In the genomic region with DNA sequence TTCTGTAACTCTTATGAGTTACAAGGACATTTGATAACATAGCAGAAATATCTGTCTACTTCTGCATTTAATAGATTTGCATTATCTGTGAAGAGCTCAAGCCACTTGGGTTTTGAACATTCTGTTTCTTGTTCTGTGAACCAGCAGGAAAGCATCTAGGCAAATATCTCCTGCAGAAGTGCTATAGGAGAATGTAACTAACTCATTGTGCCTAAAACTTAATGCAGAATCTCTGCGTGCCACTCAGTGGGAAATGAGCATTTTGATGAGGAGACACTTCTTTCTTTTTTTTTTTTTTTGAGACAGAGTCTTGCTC, we compare ENCODE assay signal across 17 cellular contexts.
DNase-seq lines count a peak whose midpoint lies in the region; ATAC-seq and TF ChIP-seq lines count a peak whose summit lies in the region.
"Had no signal": no experiment of that assay in that cellular context is flagged by ENCODE, and none has a peak within 500 bp of the region (broad histone marks: within the 10 kb centered on the region; RNA-seq: fewer than 3 reads in every experiment).

No MANE protein-coding gene starts in this region.

- H2AFZ ChIP-seq in OCI-LY1 (ENCODE audit: low read length) (no peak overlapping the region), mesenchymal stem cell (ENCODE audit: low read depth, low read length) (no peak overlapping the region)
- H2AFZ ChIP-seq: GM23338 had no signal

- H3K27me3 Mint-ChIP-seq in chondrocyte (ENCODE audit: low read depth): no peaks in the 10 kb centered on the region

- H2BK12ac ChIP-seq in mesenchymal stem cell (ENCODE audit: low read length in 2 of 2): no peak overlapping the region

- H2AK5ac ChIP-seq in mesenchymal stem cell (ENCODE audit: low read length, severe bottlenecking): no peak overlapping the region

- H3K23ac ChIP-seq in mesenchymal stem cell (ENCODE audit: low read length in 2 of 2): no peak overlapping the region

- no peak overlapping the region for H3K18ac ChIP-seq in mesenchymal stem cell (ENCODE audit: low read depth in 1 of 2, low read length in 2 of 2)

- H3K4me1 Mint-ChIP-seq in chondrocyte (ENCODE audit: low read depth): peaks cover 35% of the 10 kb centered on the region

- no peak overlapping the region for H3K4me3 Mint-ChIP-seq in chondrocyte (ENCODE audit: unreplicated experiment)
- H3K4me3 Mint-ChIP-seq: GM23338 had no signal

- H3K4me3 ChIP-seq in OCI-LY1 (ENCODE audit: low read depth, low read length, poor library complexity, severe bottlenecking) (no peak overlapping the region), mesenchymal stem cell (ENCODE audit: insufficient read depth in 1 of 2, low read depth in 1 of 2, low read length in 2 of 2) (peak overlapping the region in 1 of 2 experiments; percentile 56)
- H3K4me3 ChIP-seq: GM23338, MG63, prostate gland had no signal

- H3K9ac ChIP-seq in OCI-LY1 (ENCODE audit: low read length) (no peak overlapping the region), mesenchymal stem cell (ENCODE audit: low read length) (peak overlapping the region; percentile 73)

- no peak overlapping the region for H3K14ac ChIP-seq in mesenchymal stem cell (ENCODE audit: low read length in 2 of 2)

- no peak overlapping the region for H3K4ac ChIP-seq in mesenchymal stem cell (ENCODE audit: low read depth in 1 of 2, low read length in 2 of 2)

- no peaks in the 10 kb centered on the region for H3K79me1 ChIP-seq in mesenchymal stem cell (replicated peaks; ENCODE audit: low read length, poor library complexity, severe bottlenecking)

- no peak for TF ChIP-seq CTCF in OCI-LY1 (IDR thresholded peaks at IDR 0.05; ENCODE audit: low read length)
- TF ChIP-seq CTCF in chondrocyte (IDR thresholded peaks at IDR 0.05): no peak

- no peaks in the 10 kb centered on the region for H3K36me3 Mint-ChIP-seq in chondrocyte (ENCODE audit: low read depth)

- no peaks in the 10 kb centered on the region for H3F3A ChIP-seq in OCI-LY1 (ENCODE audit: insufficient read depth, low read length)

- H3K27ac ChIP-seq in OCI-LY1 (ENCODE audit: low read depth, low read length, poor library complexity, severe bottlenecking) (peak overlapping the region; percentile 23), mesenchymal stem cell (ENCODE audit: low read length, poor library complexity, severe bottlenecking) (no peak overlapping the region), substantia nigra (ENCODE audit: low read depth, low read length, poor library complexity, severe bottlenecking) (peak overlapping the region; percentile 3)

- H3K9me3 Mint-ChIP-seq in chondrocyte (ENCODE audit: low read depth): no peaks in the 10 kb centered on the region
- H3K9me3 Mint-ChIP-seq: GM23338 had no signal

- no peak overlapping the region for H3K4me2 ChIP-seq in OCI-LY1 (ENCODE audit: low read length)
- H3K4me2 ChIP-seq in mesenchymal stem cell (ENCODE audit: low read length, poor library complexity, severe bottlenecking): no peak overlapping the region
- H3K4me2 ChIP-seq: GM23338 had no signal

- peaks cover 22% of the 10 kb centered on the region for H3K4me1 ChIP-seq in OCI-LY1 (ENCODE audit: insufficient read depth, low read length, severe bottlenecking)
- peaks cover 2% of the 10 kb centered on the region for H3K4me1 ChIP-seq in mesenchymal stem cell (ENCODE audit: control insufficient read depth, insufficient read depth, low read depth, low read length)
- H3K4me1 ChIP-seq: Caco-2, prostate gland had no signal

- no peaks in the 10 kb centered on the region for H3K9me2 ChIP-seq in OCI-LY1 (ENCODE audit: low read depth, low read length)

- H2BK5ac ChIP-seq in mesenchymal stem cell (ENCODE audit: low read depth, low read length, poor library complexity, severe bottlenecking): no peak overlapping the region

- H3K9me3 ChIP-seq in OCI-LY1 (ENCODE audit: low read length) (no peaks in the 10 kb centered on the region), mesenchymal stem cell (ENCODE audit: control insufficient read depth, low read length) (no peaks in the 10 kb centered on the region)
- H3K9me3 ChIP-seq: Caco-2, MG63, prostate gland had no signal

- no peak for DNase-seq in chondrocyte (ENCODE audit: low spot score)
- DNase-seq in mesenchymal stem cell: no peak
- no peak for DNase-seq in substantia nigra (lab: John Stamatoyannopoulos, UW)
- no peak for DNase-seq in germinal center (ENCODE audit: low spot score)
- DNase-seq in glomerular visceral epithelial cell (ENCODE audit: extremely low spot score): no peak
- no peak for DNase-seq in pons (ENCODE audit: low spot score)
- DNase-seq in stimulated activated naive CD8-positive, alpha-beta T cell treated with anti-CD3 and anti-CD28 coated beads, Interleukin-15, Interleukin-2, amounts not matched to agents 100 U/mL and 50 U/mL, for 24 hours: no peak
- DNase-seq: activated CD4-positive, alpha-beta T cell treated with anti-CD3 and anti-CD28 coated beads for 1 hour; Caco-2; MG63; NCI-H146; stimulated activated naive CD4-positive, alpha-beta T cell treated with Interleukin-2 at 50 U/mL for 16 hours; T-helper 9 cell had no signal

- 96% methylated on average over 1 of the region's 1 CpG for WGBS in mesenchymal stem cell

- H3K36me3 ChIP-seq in OCI-LY1 (ENCODE audit: insufficient read depth, low read length): no peaks in the 10 kb centered on the region
- H3K36me3 ChIP-seq in mesenchymal stem cell (ENCODE audit: control insufficient read depth in 1 of 2, insufficient read depth in 2 of 2, low read depth in 1 of 2, low read length in 2 of 2): no peaks in the 10 kb centered on the region
- H3K36me3 ChIP-seq: MG63, prostate gland had no signal

- H3K27me3 ChIP-seq in OCI-LY1 (ENCODE audit: insufficient read depth, low read length): no peaks in the 10 kb centered on the region
- peaks cover 0 to 12% of the 10 kb centered on the region in 2 experiments for H3K27me3 ChIP-seq in mesenchymal stem cell (ENCODE audit: control insufficient read depth in 1 of 2, insufficient read depth in 1 of 2, low read length in 2 of 2)
- H3K27me3 ChIP-seq: MG63 had no signal

- no peak overlapping the region for H2BK15ac ChIP-seq in mesenchymal stem cell (ENCODE audit: low read depth, poor library complexity, severe bottlenecking)

- H4K20me1 ChIP-seq in OCI-LY1 (ENCODE audit: insufficient read depth, low read length): no peaks in the 10 kb centered on the region

- H2BK120ac ChIP-seq in mesenchymal stem cell (ENCODE audit: low read depth, low read length): no peak overlapping the region

- peak overlapping the region; percentile 88 for H3K27ac Mint-ChIP-seq in chondrocyte (ENCODE audit: unreplicated experiment)
- H3K27ac Mint-ChIP-seq: GM23338 had no signal

- ATAC-seq in stimulated activated naive CD8-positive, alpha-beta T cell treated with anti-CD3 and anti-CD28 coated beads, Interleukin-15, Interleukin-2, amounts not matched to agents 100 U/mL and 50 U/mL, for 24 hours: no peak
- ATAC-seq: GM23338, Panc1 had no signal

- H4K91ac ChIP-seq in mesenchymal stem cell (ENCODE audit: low read length): no peak overlapping the region

- no peak overlapping the region for H4K8ac ChIP-seq in mesenchymal stem cell (ENCODE audit: low read length)

- no peaks in the 10 kb centered on the region for H3K79me2 ChIP-seq in OCI-LY1 (ENCODE audit: insufficient read depth, low read length)
